39 cellular contexts compared by ENCODE assay signal in the genomic region with DNA sequence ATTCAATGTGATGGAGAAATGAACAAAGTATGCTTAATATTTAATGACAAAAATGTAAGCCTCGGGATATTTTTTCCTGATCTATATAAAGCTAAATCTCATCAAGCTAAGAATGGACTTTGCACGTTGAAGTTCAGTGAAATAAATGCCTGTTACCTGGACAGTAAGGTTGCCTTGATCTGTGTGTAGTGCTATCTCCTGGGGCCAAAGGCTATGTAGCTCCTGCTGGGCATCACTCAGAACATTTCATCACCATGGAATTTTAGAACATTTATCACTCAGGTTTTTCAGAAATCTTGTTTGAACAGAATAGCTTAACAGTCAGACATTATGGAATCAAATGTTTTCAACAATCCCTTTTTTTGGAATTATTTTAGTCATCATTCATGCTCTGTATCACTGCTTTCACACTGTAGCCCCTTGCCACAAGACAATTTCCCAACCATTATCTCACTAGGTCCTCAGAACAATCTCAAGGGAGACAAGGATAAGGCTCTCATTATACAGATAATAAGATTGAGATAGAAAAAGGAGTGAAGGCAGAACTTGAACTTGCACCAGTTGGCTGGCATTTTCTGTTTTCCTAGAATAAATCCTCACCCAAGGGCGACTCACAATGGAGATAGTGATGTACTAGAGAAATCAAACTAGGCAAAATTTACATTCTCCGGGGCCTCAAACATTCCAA. TPM values are rescaled to one million over a fixed set of nuclear protein-coding genes. Genes with fewer than 3 reads are reported as not detected.
"Had no signal": no experiment of that assay in that cellular context is flagged by ENCODE, and none has a peak within 500 bp of the region (broad histone marks: within the 10 kb centered on the region; RNA-seq: fewer than 3 reads in every experiment).

No MANE protein-coding gene starts in this region.

- H3K9me3 Mint-ChIP-seq: activated CD4-positive, alpha-beta T cell treated with anti-CD3 and anti-CD28 coated beads, Interleukin-2, amount 10 ng/mL, durations not matched to agents 24 days and 14 days; activated T-cell treated with anti-CD3 and anti-CD28 coated beads, Interleukin-2, amount 50 U/mL, for 4 hours; activated T-helper 1 cell treated with anti-CD3 and anti-CD28 coated beads, Interleukin-12 subunit alpha, Interleukin-12 subunit beta, Interleukin-2, Interleukin-4 antibody, amounts not matched to agents 30 ng/mL and 10 ng/mL and 1 ng/mL, durations not matched to agents 14 hours and 24 hours and 36 hours; central memory CD8-positive, alpha-beta T cell had no signal

- H3K27ac Mint-ChIP-seq: activated B cell treated with CpG ODN at 0.5 μM for 24 hours; activated CD4-positive, alpha-beta memory T cell treated with anti-CD3 and anti-CD28 coated beads for 36 hours; activated CD4-positive, alpha-beta T cell treated with anti-CD3 and anti-CD28 coated beads, Interleukin-2, amount 10 ng/mL, durations not matched to agents 24 days and 14 days; activated CD8-positive, alpha-beta T cell treated with anti-CD3 and anti-CD28 coated beads for 36 hours; activated naive CD4-positive, alpha-beta T cell treated with anti-CD3 and anti-CD28 coated beads for 36 hours; activated naive CD4-positive, alpha-beta T cell treated with anti-CD3 and anti-CD28 coated beads, Interleukin-2, amount 50 U/mL, for 72 hours; activated naive CD8-positive, alpha-beta T cell treated with anti-CD3 and anti-CD28 coated beads for 36 hours; activated T-cell treated with anti-CD3 and anti-CD28 coated beads, Interleukin-2, amount 50 U/mL, for 72 hours; activated T-helper 1 cell treated with anti-CD3 and anti-CD28 coated beads, Interleukin-12 subunit alpha, Interleukin-12 subunit beta, Interleukin-2, Interleukin-4 antibody, amounts not matched to agents 30 ng/mL and 10 ng/mL and 1 ng/mL, durations not matched to agents 14 hours and 24 hours and 36 hours; activated T-helper 17 cell treated with anti-CD3 and anti-CD28 coated beads, Interleukin-2, amount 50 U/mL, for 72 hours; brain; T-helper 1 cell treated with Interleukin-12 subunit alpha and Interleukin-12 subunit beta and Interleukin-4 antibody, amounts not matched to agents 30 μg/mL and 1 μg/mL, for 36 hours; T-helper 2 cell treated with Interferon-gamma antibody and Interleukin-4, amounts not matched to agents 5 μg/mL and 100 μg/mL, for 36 hours had no signal

- ATAC-seq: activated CD8-positive, alpha-beta T cell treated with anti-CD3 and anti-CD28 coated beads for 36 hours; activated naive CD4-positive, alpha-beta T cell treated with anti-CD3 and anti-CD28 coated beads, Interleukin-2, amount 50 U/mL, for 72 hours; activated T-cell treated with anti-CD3 and anti-CD28 coated beads, Interleukin-2, amount 50 U/mL, for 4 hours; activated T-cell treated with anti-CD3 and anti-CD28 coated beads, Interleukin-2, amount 50 U/mL, for 72 hours; activated T-helper 17 cell treated with anti-CD3 and anti-CD28 coated beads, Interleukin-2, amount 50 U/mL, for 72 hours had no signal

- H3K4me3 Mint-ChIP-seq: activated B cell treated with CpG ODN at 0.5 μM for 24 hours; activated CD4-positive, alpha-beta memory T cell treated with anti-CD3 and anti-CD28 coated beads for 36 hours; activated CD4-positive, alpha-beta T cell treated with anti-CD3 and anti-CD28 coated beads, Interleukin-2, amount 10 ng/mL, durations not matched to agents 24 days and 14 days; activated CD8-positive, alpha-beta T cell treated with anti-CD3 and anti-CD28 coated beads for 36 hours; activated naive CD4-positive, alpha-beta T cell treated with anti-CD3 and anti-CD28 coated beads for 36 hours; activated naive CD8-positive, alpha-beta T cell treated with anti-CD3 and anti-CD28 coated beads for 36 hours; activated T-cell treated with anti-CD3 and anti-CD28 coated beads, Interleukin-2, amount 50 U/mL, for 4 hours; activated T-cell treated with anti-CD3 and anti-CD28 coated beads, Interleukin-2, amount 50 U/mL, for 72 hours; activated T-helper 1 cell treated with anti-CD3 and anti-CD28 coated beads, Interleukin-12 subunit alpha, Interleukin-12 subunit beta, Interleukin-2, Interleukin-4 antibody, amounts not matched to agents 30 ng/mL and 10 ng/mL and 1 ng/mL, durations not matched to agents 14 hours and 24 hours and 36 hours; activated T-helper 17 cell treated with anti-CD3 and anti-CD28 coated beads, Interleukin-2, amount 50 U/mL, for 72 hours; brain; central memory CD8-positive, alpha-beta T cell; T-helper 1 cell treated with Interleukin-12 subunit alpha and Interleukin-12 subunit beta and Interleukin-4 antibody, amounts not matched to agents 30 μg/mL and 1 μg/mL, for 36 hours; T-helper 2 cell treated with Interferon-gamma antibody and Interleukin-4, amounts not matched to agents 5 μg/mL and 100 μg/mL, for 36 hours had no signal

- H3K36me3 ChIP-seq: adrenal gland, ascending aorta, cardiac muscle cell had no signal

- H3K4me1 Mint-ChIP-seq: activated B cell treated with CpG ODN at 0.5 μM for 24 hours; activated CD4-positive, alpha-beta T cell treated with anti-CD3 and anti-CD28 coated beads, Interleukin-2, amount 10 ng/mL, durations not matched to agents 24 days and 14 days; activated naive CD8-positive, alpha-beta T cell treated with anti-CD3 and anti-CD28 coated beads for 36 hours; activated T-helper 17 cell treated with anti-CD3 and anti-CD28 coated beads, Interleukin-2, amount 50 U/mL, for 72 hours; brain; central memory CD8-positive, alpha-beta T cell had no signal

- H3K27me3 ChIP-seq: adrenal gland, ascending aorta, cardiac muscle cell had no signal

- H3K4me1 ChIP-seq: adrenal gland, ascending aorta had no signal

- H3K36me3 Mint-ChIP-seq: activated CD4-positive, alpha-beta memory T cell treated with anti-CD3 and anti-CD28 coated beads for 36 hours; brain had no signal

- H3K27ac ChIP-seq: adrenal gland, ascending aorta, cardiac muscle cell, VCaP had no signal

- DNase-seq: activated B cell treated with CpG ODN at 0.5 μM for 24 hours; activated CD4-positive, alpha-beta memory T cell treated with anti-CD3 and anti-CD28 coated beads for 36 hours; activated CD4-positive, alpha-beta T cell treated with anti-CD3 and anti-CD28 coated beads for 4 hours; activated CD4-positive, alpha-beta T cell treated with anti-CD3 and anti-CD28 coated beads, Interleukin-2, amount 10 ng/mL, durations not matched to agents 24 days and 14 days; activated CD4-positive, alpha-beta T cell treated with anti-CD3 and anti-CD28 coated beads, Interleukin-2, amount 50 U/mL, for 1 hour; activated CD4-positive, alpha-beta T cell treated with anti-CD3 and anti-CD28 coated beads, Interleukin-2, amount 50 U/mL, for 4 hours; activated CD4-positive, CD25-positive, alpha-beta regulatory T cell treated with anti-CD3 and anti-CD28 coated beads, Interleukin-2, amount 50 U/mL, for 72 hours; activated CD8-positive, alpha-beta memory T cell treated with anti-CD3 and anti-CD28 coated beads, Interleukin-2, amount 50 U/mL, for 4 hours; activated CD8-positive, alpha-beta T cell treated with anti-CD3 and anti-CD28 coated beads for 36 hours; activated effector memory CD4-positive, alpha-beta T cell treated with anti-CD3 and anti-CD28 coated beads, Interleukin-2, amount 50 U/mL, for 16 hours; activated gamma-delta T cell treated with Interleukin-2 at 50 U/mL for 16 hours; activated naive CD4-positive, alpha-beta T cell; activated naive CD4-positive, alpha-beta T cell treated with anti-CD3 and anti-CD28 coated beads for 36 hours; activated naive CD4-positive, alpha-beta T cell treated with anti-CD3 and anti-CD28 coated beads, Interleukin-2, amount 50 U/mL, for 16 hours; activated naive CD8-positive, alpha-beta T cell treated with anti-CD3 and anti-CD28 coated beads for 36 hours; activated T-cell treated with anti-CD3 and anti-CD28 coated beads for 4 hours; activated T-cell treated with anti-CD3 and anti-CD28 coated beads, Interleukin-2, amount 50 U/mL, for 1 hour; activated T-cell treated with anti-CD3 and anti-CD28 coated beads, Interleukin-2, amount 50 U/mL, for 4 hours; activated T-cell treated with anti-CD3 and anti-CD28 coated beads, Interleukin-2, amount 50 U/mL, for 72 hours; adrenal gland; amygdala; anterior cingulate cortex; caudate nucleus; cerebellar nuclear complex; T-helper 1 cell; T-helper 2 cell; T-helper 9 cell had no signal

- H3K4me3 ChIP-seq: adrenal gland, ascending aorta, cardiac muscle cell had no signal

- H3K9me3 ChIP-seq: adrenal gland, ascending aorta had no signal

RNA-seq across cellular contexts. Expression of a gene that starts 3.7 kb away (rescaled TPM):
- total RNA-seq: activated B cell treated with CpG ODN at 0.5 μM for 24 hours; activated CD4-positive, alpha-beta memory T cell treated with anti-CD3 and anti-CD28 coated beads for 36 hours; activated CD4-positive, alpha-beta T cell treated with anti-CD3 and anti-CD28 coated beads, Interleukin-2, amount 10 ng/mL, durations not matched to agents 24 days and 14 days; activated CD8-positive, alpha-beta memory T cell treated with anti-CD3 and anti-CD28 coated beads for 36 hours; activated CD8-positive, alpha-beta T cell treated with anti-CD3 and anti-CD28 coated beads for 36 hours; activated naive CD4-positive, alpha-beta T cell treated with anti-CD3 and anti-CD28 coated beads for 36 hours; activated naive CD4-positive, alpha-beta T cell treated with anti-CD3 and anti-CD28 coated beads, Interleukin-2, amount 50 U/mL, for 72 hours; activated naive CD8-positive, alpha-beta T cell treated with anti-CD3 and anti-CD28 coated beads for 36 hours; activated T-cell treated with anti-CD3 and anti-CD28 coated beads, Interleukin-2, amount 50 U/mL, for 4 hours; activated T-cell treated with anti-CD3 and anti-CD28 coated beads, Interleukin-2, amount 50 U/mL, for 72 hours; activated T-helper 1 cell treated with anti-CD3 and anti-CD28 coated beads, Interleukin-12 subunit alpha, Interleukin-12 subunit beta, Interleukin-2, Interleukin-4 antibody, amounts not matched to agents 30 ng/mL and 10 ng/mL and 1 ng/mL, durations not matched to agents 14 hours and 24 hours and 36 hours; activated T-helper 17 cell treated with anti-CD3 and anti-CD28 coated beads, Interleukin-2, amount 50 U/mL, for 72 hours; adrenal gland; ascending aorta; bronchial epithelial cell; cardiac muscle cell had no signal
- polyA plus RNA-seq: adrenal gland, cardiac muscle cell had no signal

RNA-seq across cellular contexts. Expression of a gene that starts 11.2 kb away (rescaled TPM):
- total RNA-seq: activated B cell treated with CpG ODN at 0.5 μM for 24 hours; activated CD4-positive, alpha-beta memory T cell treated with anti-CD3 and anti-CD28 coated beads for 36 hours; activated CD4-positive, alpha-beta T cell treated with anti-CD3 and anti-CD28 coated beads, Interleukin-2, amount 10 ng/mL, durations not matched to agents 24 days and 14 days; activated CD8-positive, alpha-beta memory T cell treated with anti-CD3 and anti-CD28 coated beads for 36 hours; activated CD8-positive, alpha-beta T cell treated with anti-CD3 and anti-CD28 coated beads for 36 hours; activated naive CD4-positive, alpha-beta T cell treated with anti-CD3 and anti-CD28 coated beads for 36 hours; activated naive CD4-positive, alpha-beta T cell treated with anti-CD3 and anti-CD28 coated beads, Interleukin-2, amount 50 U/mL, for 72 hours; activated naive CD8-positive, alpha-beta T cell treated with anti-CD3 and anti-CD28 coated beads for 36 hours; activated T-cell treated with anti-CD3 and anti-CD28 coated beads, Interleukin-2, amount 50 U/mL, for 4 hours; activated T-cell treated with anti-CD3 and anti-CD28 coated beads, Interleukin-2, amount 50 U/mL, for 72 hours; activated T-helper 1 cell treated with anti-CD3 and anti-CD28 coated beads, Interleukin-12 subunit alpha, Interleukin-12 subunit beta, Interleukin-2, Interleukin-4 antibody, amounts not matched to agents 30 ng/mL and 10 ng/mL and 1 ng/mL, durations not matched to agents 14 hours and 24 hours and 36 hours; activated T-helper 17 cell treated with anti-CD3 and anti-CD28 coated beads, Interleukin-2, amount 50 U/mL, for 72 hours; adrenal gland; ascending aorta; bronchial epithelial cell; cardiac muscle cell had no signal
- polyA plus RNA-seq: adrenal gland, cardiac muscle cell had no signal
